26 cellular contexts compared by ENCODE assay signal in genomic region chr1:235875236-235875635, GRCh38. TPM values are rescaled to one million over a fixed set of nuclear protein-coding genes. Genes with fewer than 3 reads are reported as not detected.
DNase-seq lines count a peak whose midpoint lies in the region; ATAC-seq lines count a peak whose summit lies in the region.
"Had no signal": no experiment of that assay in that cellular context is flagged by ENCODE, and none has a peak within 500 bp of the region (broad histone marks: within the 10 kb centered on the region; RNA-seq: fewer than 3 reads in every experiment).

No MANE protein-coding gene starts in this region.

- peaks cover 79% of the 10 kb centered on the region for H3K4me1 Mint-ChIP-seq in activated CD4-positive, alpha-beta T cell treated with anti-CD3 and anti-CD28 coated beads for 36 hours
- peaks cover 15% of the 10 kb centered on the region for H3K4me1 Mint-ChIP-seq in stimulated activated naive CD8-positive, alpha-beta T cell treated with anti-CD3 and anti-CD28 coated beads, Interleukin-15, Interleukin-2, amounts not matched to agents 100 ng/mL and 50 ng/mL, for 24 hours (ENCODE audit: low read depth)
- H3K4me1 Mint-ChIP-seq in central memory CD8-positive, alpha-beta T cell: peaks cover 43% of the 10 kb centered on the region

- ATAC-seq in activated CD4-positive, alpha-beta T cell treated with anti-CD3 and anti-CD28 coated beads for 36 hours: no peak
- no peak for ATAC-seq in stimulated activated naive CD8-positive, alpha-beta T cell treated with anti-CD3 and anti-CD28 coated beads, Interleukin-15, Interleukin-2, amounts not matched to agents 100 U/mL and 50 U/mL, for 24 hours
- no peak for ATAC-seq in central memory CD8-positive, alpha-beta T cell (replicated peaks; ENCODE audit: extremely low read depth, poor library complexity, severe bottlenecking)
- ATAC-seq in HG02588 (IDR thresholded peaks at IDR 0.05; ENCODE audit: unreplicated experiment): no peak
- no peak for ATAC-seq in GM18873 (IDR thresholded peaks at IDR 0.05; ENCODE audit: low FRiP score, unreplicated experiment)
- ATAC-seq: left colon; natural killer cell treated with Interleukin-12 subunit alpha and Interleukin-12 subunit beta and Interleukin-15 and Interleukin-18, amount 100 ng/mL, for 72 hours had no signal

- H3K4me3 Mint-ChIP-seq in activated CD4-positive, alpha-beta T cell treated with anti-CD3 and anti-CD28 coated beads for 36 hours: no peak overlapping the region
- peak overlapping the region; percentile 9 for H3K4me3 Mint-ChIP-seq in stimulated activated naive CD8-positive, alpha-beta T cell treated with anti-CD3 and anti-CD28 coated beads, Interleukin-15, Interleukin-2, amounts not matched to agents 100 ng/mL and 50 ng/mL, for 24 hours
- no peak overlapping the region for H3K4me3 Mint-ChIP-seq in central memory CD8-positive, alpha-beta T cell
- H3K4me3 Mint-ChIP-seq: natural killer cell treated with Interleukin-12 subunit alpha and Interleukin-12 subunit beta and Interleukin-15 and Interleukin-18, amount 100 ng/mL, for 72 hours; type B pancreatic cell had no signal

- CTCF ChIA-PET in activated CD4-positive, alpha-beta T cell treated with anti-CD3 and anti-CD28 coated beads for 36 hours (lab: Charles Lee): interaction anchor here (0.9 to 3.2 kb wide), 2 partner anchors 9 to 18 kb away, joined by 4 to 17 read pairs; no protein-coding TSS in a partner anchor

- no peaks in the 10 kb centered on the region for H3K27me3 Mint-ChIP-seq in activated CD4-positive, alpha-beta T cell treated with anti-CD3 and anti-CD28 coated beads for 36 hours
- H3K27me3 Mint-ChIP-seq in stimulated activated naive CD8-positive, alpha-beta T cell treated with anti-CD3 and anti-CD28 coated beads, Interleukin-15, Interleukin-2, amounts not matched to agents 100 ng/mL and 50 ng/mL, for 24 hours: no peaks in the 10 kb centered on the region
- H3K27me3 Mint-ChIP-seq in central memory CD8-positive, alpha-beta T cell: no peaks in the 10 kb centered on the region
- H3K27me3 Mint-ChIP-seq: natural killer cell treated with Interleukin-12 subunit alpha and Interleukin-12 subunit beta and Interleukin-15 and Interleukin-18, amount 100 ng/mL, for 72 hours had no signal

- H3K27ac Mint-ChIP-seq in activated CD4-positive, alpha-beta T cell treated with anti-CD3 and anti-CD28 coated beads for 36 hours: peak overlapping the region; percentile 78
- peak overlapping the region; percentile 95 for H3K27ac Mint-ChIP-seq in stimulated activated naive CD8-positive, alpha-beta T cell treated with anti-CD3 and anti-CD28 coated beads, Interleukin-15, Interleukin-2, amounts not matched to agents 100 ng/mL and 50 ng/mL, for 24 hours
- H3K27ac Mint-ChIP-seq in central memory CD8-positive, alpha-beta T cell (ENCODE audit: low read depth): peak overlapping the region; percentile 94
- H3K27ac Mint-ChIP-seq: type B pancreatic cell had no signal

- H3K9me3 Mint-ChIP-seq in activated CD4-positive, alpha-beta T cell treated with anti-CD3 and anti-CD28 coated beads for 36 hours (ENCODE audit: low read depth): no peaks in the 10 kb centered on the region
- H3K9me3 Mint-ChIP-seq in stimulated activated naive CD8-positive, alpha-beta T cell treated with anti-CD3 and anti-CD28 coated beads, Interleukin-15, Interleukin-2, amounts not matched to agents 100 ng/mL and 50 ng/mL, for 24 hours: no peaks in the 10 kb centered on the region
- H3K9me3 Mint-ChIP-seq in central memory CD8-positive, alpha-beta T cell: no peaks in the 10 kb centered on the region
- H3K9me3 Mint-ChIP-seq: natural killer cell treated with Interleukin-12 subunit alpha and Interleukin-12 subunit beta and Interleukin-15 and Interleukin-18, amount 100 ng/mL, for 72 hours; type B pancreatic cell had no signal

- intact Hi-C loops in activated CD4-positive, alpha-beta T cell treated with anti-CD3 and anti-CD28 coated beads for 36 hours (cut with DNase I, micrococcal nuclease): loop anchor here in 1 of 2 experiments (10.0 kb wide), 1 partner anchor 1030 kb away; no protein-coding TSS in a partner anchor

- no peak for DNase-seq in activated CD4-positive, alpha-beta T cell treated with anti-CD3 and anti-CD28 coated beads for 36 hours
- no peak for DNase-seq in activated CD4-positive, alpha-beta T cell treated with anti-CD3 and anti-CD28 coated beads for 4 hours
- no peak for DNase-seq in stimulated activated naive CD8-positive, alpha-beta T cell treated with anti-CD3 and anti-CD28 coated beads, Interleukin-15, Interleukin-2, amounts not matched to agents 100 U/mL and 50 U/mL, for 24 hours
- DNase-seq in central memory CD8-positive, alpha-beta T cell (ENCODE audit: low spot score in 2 of 2): no peak
- DNase-seq in cerebellar nuclear complex (lab: John Stamatoyannopoulos, UW): no peak
- DNase-seq: 8988T; activated CD4-positive, alpha-beta T cell treated with anti-CD3 and anti-CD28 coated beads for 48 hours; activated CD8-positive, alpha-beta memory T cell treated with anti-CD3 and anti-CD28 coated beads, Interleukin-2, amount 50 U/mL, for 4 hours; activated effector memory CD4-positive, alpha-beta T cell treated with anti-CD3 and anti-CD28 coated beads, Interleukin-2, amount 50 U/mL, for 16 hours; anterior cingulate cortex; DND-41; effector CD4-positive, alpha-beta T cell; GF-D8; HCEC 1CT; left colon; NCI-H446; NCI-H748 treated with DMSO at 0.1 percent for 48 hours; SHP77 treated with DMSO at 0.1 percent for 48 hours; stimulated activated CD4-positive, alpha-beta T cell treated with anti-CD3 and anti-CD28 coated beads, Interleukin-15, amount 100 ng/mL, for 24 hours; stimulated activated CD4-positive, alpha-beta T cell treated with anti-CD3 and anti-CD28 coated beads, Interleukin-4, amount 100 ng/mL, for 4 hours; T1000 had no signal

- POLR2A ChIA-PET in activated CD4-positive, alpha-beta T cell treated with anti-CD3 and anti-CD28 coated beads for 36 hours (lab: Charles Lee): interaction anchor here (1.2 kb wide), 1 partner anchor 32 kb away, joined by 5 read pairs; no protein-coding TSS in a partner anchor

- no peaks in the 10 kb centered on the region for H3K36me3 Mint-ChIP-seq in activated CD4-positive, alpha-beta T cell treated with anti-CD3 and anti-CD28 coated beads for 36 hours (ENCODE audit: low read depth)
- no peaks in the 10 kb centered on the region for H3K36me3 Mint-ChIP-seq in stimulated activated naive CD8-positive, alpha-beta T cell treated with anti-CD3 and anti-CD28 coated beads, Interleukin-15, Interleukin-2, amounts not matched to agents 100 ng/mL and 50 ng/mL, for 24 hours (ENCODE audit: low read depth)
- H3K36me3 Mint-ChIP-seq in central memory CD8-positive, alpha-beta T cell (ENCODE audit: insufficient read depth): peaks cover 10% of the 10 kb centered on the region
- H3K36me3 Mint-ChIP-seq: natural killer cell treated with Interleukin-12 subunit alpha and Interleukin-12 subunit beta and Interleukin-15 and Interleukin-18, amount 100 ng/mL, for 72 hours; type B pancreatic cell had no signal

RNA-seq across cellular contexts. Expression of gene LYST, which starts 8.5 kb away (rescaled TPM):
- total RNA-seq in activated CD4-positive, alpha-beta T cell treated with anti-CD3 and anti-CD28 coated beads for 36 hours: 10 to 100 TPM; 28.1 to 32.3 TPM
